Comparison of ENCODE assay signal across 24 cellular contexts in genomic region chr4:161376275-161376674, GRCh38.
A peak's percentile ranks its signal among the peaks of the same experiment; 100 is the strongest.
DNase-seq lines count a peak whose midpoint lies in the region; ATAC-seq, FAIRE-seq and TF ChIP-seq lines count a peak whose summit lies in the region.
"Had no signal": no experiment of that assay in that cellular context is flagged by ENCODE, and none has a peak within 500 bp of the region (broad histone marks: within the 10 kb centered on the region; RNA-seq: fewer than 3 reads in every experiment).

No MANE protein-coding gene starts in this region.

- TF ChIP-seq CTCF in PC-3 (conservative IDR thresholded peaks at IDR 0.05; ENCODE audit: low read depth, low read length) (no peak), bronchial epithelial cell (IDR thresholded peaks at IDR 0.05; ENCODE audit: insufficient read depth, low read length, severe bottlenecking) (no peak)

- H3K9me2 ChIP-seq in PC-3 (replicated peaks; ENCODE audit: low read length) = no peaks in the 10 kb centered on the region

- intact Hi-C loops in PC-3 (cut with micrococcal nuclease) = loop anchor here (5.0 kb wide), 1 partner anchor 1736 kb away; no protein-coding TSS in a partner anchor

- ATAC-seq in PC-3 = peak; percentile 71
- ATAC-seq: GM12878 had no signal

- H3F3A ChIP-seq in PC-3 (ENCODE audit: low read length, unreplicated experiment) = no peaks in the 10 kb centered on the region

- H3K27me3 ChIP-seq in PC-3 (ENCODE audit: low read length) (no peaks in the 10 kb centered on the region), bronchial epithelial cell (ENCODE audit: control insufficient read depth, insufficient read depth, low read length) (no peaks in the 10 kb centered on the region)
- H3K27me3 ChIP-seq: BLaER1 had no signal

- no peaks in the 10 kb centered on the region for H4K20me1 ChIP-seq in PC-3 (ENCODE audit: low read length)
- H4K20me1 ChIP-seq: BLaER1 had no signal

- H3K4me2 ChIP-seq in PC-3 (ENCODE audit: low read length) = no peak overlapping the region
- H3K4me2 ChIP-seq: BLaER1, KMS-11, PC-9 had no signal

- FAIRE-seq in bronchial epithelial cell (lab: Jason Lieb, UNC) = no peak
- FAIRE-seq: A204.1, GM12878, GM19239 had no signal

- no peaks in the 10 kb centered on the region for H3K4me1 Mint-ChIP-seq in immature natural killer cell
- H3K4me1 Mint-ChIP-seq: IgD-negative memory B cell had no signal

- H3K79me2 ChIP-seq in PC-3 (ENCODE audit: low read length) = no peaks in the 10 kb centered on the region

- no peak overlapping the region for H3K4me3 Mint-ChIP-seq in immature natural killer cell
- H3K4me3 Mint-ChIP-seq: CD4-positive, CD25-positive, alpha-beta regulatory T cell; IgD-negative memory B cell had no signal

- H3K27ac ChIP-seq in PC-3 (ENCODE audit: low read length) (no peak overlapping the region), caudate nucleus (ENCODE audit: low read depth, low read length) (no peak overlapping the region)
- H3K27ac ChIP-seq: BLaER1, KMS-11, PC-9 had no signal

- peaks cover 4 to 27% (median 20%) of the 10 kb centered on the region in 6 donors for H3K9me3 Mint-ChIP-seq in immature natural killer cell

- H3K36me3 ChIP-seq in PC-3 (ENCODE audit: low read depth, low read length) (no peaks in the 10 kb centered on the region), bronchial epithelial cell (ENCODE audit: control insufficient read depth, insufficient read depth, low read length) (no peaks in the 10 kb centered on the region)
- H3K36me3 ChIP-seq: BLaER1 had no signal

- no peak overlapping the region for H3K9ac ChIP-seq in PC-3 (ENCODE audit: low read length)
- H3K9ac ChIP-seq: BLaER1, KMS-11 had no signal

- no peaks in the 10 kb centered on the region for H3K4me1 ChIP-seq in PC-3 (ENCODE audit: insufficient read depth, low read length)
- H3K4me1 ChIP-seq: BLaER1 had no signal

- CTCF ChIA-PET in PC-3 (lab: Charles Lee) = no interaction called here

- H2AFZ ChIP-seq in PC-3 (ENCODE audit: low read length) = no peak overlapping the region
- H2AFZ ChIP-seq: PC-9 had no signal

- no peak overlapping the region for H3K27ac Mint-ChIP-seq in immature natural killer cell
- H3K27ac Mint-ChIP-seq: CD4-positive, CD25-positive, alpha-beta regulatory T cell; IgD-negative memory B cell had no signal

- POLR2A ChIA-PET in PC-3 (lab: Charles Lee; ENCODE audit: unreplicated experiment) = no interaction called here

- no peaks in the 10 kb centered on the region for H3K9me3 ChIP-seq in PC-3 (ENCODE audit: low read length)

- DNase-seq in ELR (ENCODE audit: low read depth) (peak; percentile 14), PC-3 (peak; percentile 29), bronchial epithelial cell (ENCODE audit: low read depth) (peak; percentile 71), myocyte (ENCODE audit: low read depth) (peak; percentile 8), SK-N-DZ (ENCODE audit: low spot score) (no peak), caudate nucleus (lab: John Stamatoyannopoulos, UW) (no peak), immature natural killer cell (no peak)
- no peak for DNase-seq in activated CD8-positive, alpha-beta memory T cell treated with anti-CD3 and anti-CD28 coated beads, Interleukin-2, amount 50 U/mL, for 48 hours
- DNase-seq: CD4-positive, CD25-positive, alpha-beta regulatory T cell; GDM1; NCI-H1092; NCI-H1417 treated with DMSO at 0.1 percent for 48 hours; NCI-H187; NCI-H2171 treated with DMSO at 0.1 percent for 48 hours; NCI-H524 treated with DMSO at 0.1 percent for 48 hours; NCI-H774; SHP77 had no signal

- no peaks in the 10 kb centered on the region for H3K36me3 Mint-ChIP-seq in immature natural killer cell
- H3K36me3 Mint-ChIP-seq: CD4-positive, CD25-positive, alpha-beta regulatory T cell; IgD-negative memory B cell had no signal

- no peaks in the 10 kb centered on the region for H3K27me3 Mint-ChIP-seq in immature natural killer cell (ENCODE audit: low read depth in 3 of 3)
- H3K27me3 Mint-ChIP-seq: CD4-positive, CD25-positive, alpha-beta regulatory T cell; IgD-negative memory B cell had no signal

- H3K4me3 ChIP-seq in PC-3 (ENCODE audit: low read length) (no peak overlapping the region), bronchial epithelial cell (ENCODE audit: low read depth, low read length) (no peak overlapping the region)
- H3K4me3 ChIP-seq: BLaER1, GM12878, PC-9 had no signal

- BruUV-seq in PC-3 (replicated peaks; lab: Mats Ljungman, UMichigan) = no TSS peak

Comparison
In these comparisons a context has a peak if more than half of its experiments do, and no peak if none do; other contexts are left out.
1. DNase-seq: peak in ELR (single experiment), PC-3 (single experiment), bronchial epithelial cell (single experiment) and myocyte (single experiment); none in SK-N-DZ (single experiment), caudate nucleus (0 of 61), immature natural killer cell (0 of 3) and activated CD8-positive, alpha-beta memory T cell treated with anti-CD3 and anti-CD28 coated beads, Interleukin-2, amount 50 U/mL, for 48 hours (single experiment).